Comparison of ENCODE assay signal across 34 cellular contexts in the genomic region with DNA sequence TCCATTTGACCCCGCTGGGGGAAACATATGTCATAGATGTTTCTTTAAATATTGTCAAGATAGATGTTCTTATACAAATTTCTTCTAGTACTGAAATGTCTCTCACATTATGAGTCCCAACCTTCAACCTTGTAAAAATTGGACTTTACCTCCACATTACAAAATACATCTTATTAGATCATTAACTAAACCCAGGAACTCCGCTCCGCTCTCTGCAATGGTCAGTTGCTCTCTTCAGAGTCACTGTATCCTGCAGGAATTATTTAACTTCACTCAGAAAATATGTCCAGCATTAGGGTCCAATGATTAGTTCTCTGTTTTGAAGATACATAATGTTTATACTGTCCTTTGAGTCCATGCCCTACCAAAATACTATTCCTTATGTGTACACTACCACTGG. TPM values are rescaled to one million over a fixed set of nuclear protein-coding genes. Genes with fewer than 3 reads are reported as not detected.
"Had no signal": no experiment of that assay in that cellular context is flagged by ENCODE, and none has a peak within 500 bp of the region (broad histone marks: within the 10 kb centered on the region; RNA-seq: fewer than 3 reads in every experiment).

No MANE protein-coding gene starts in this region.

- DNase-seq: activated CD4-positive, alpha-beta memory T cell treated with anti-CD3 and anti-CD28 coated beads for 36 hours; activated CD4-positive, alpha-beta T cell treated with anti-CD3 and anti-CD28 coated beads for 36 hours; activated CD4-positive, alpha-beta T cell treated with anti-CD3 and anti-CD28 coated beads, Interleukin-2, amount 10 ng/mL, durations not matched to agents 24 days and 14 days; activated CD4-positive, CD25-positive, alpha-beta regulatory T cell; activated CD4-positive, CD25-positive, alpha-beta regulatory T cell treated with anti-CD3 and anti-CD28 coated beads, Interleukin-2, amount 50 U/mL, for 72 hours; activated CD8-positive, alpha-beta memory T cell treated with anti-CD3 and anti-CD28 coated beads, Interleukin-2, amount 10 ng/mL, durations not matched to agents 7 days and 5 days; activated CD8-positive, alpha-beta memory T cell treated with anti-CD3 and anti-CD28 coated beads, Interleukin-2, amount 50 U/mL, for 4 hours; activated CD8-positive, alpha-beta T cell treated with anti-CD3 and anti-CD28 coated beads, Interleukin-2, amount 10 ng/mL, durations not matched to agents 7 days and 5 days; activated effector memory CD4-positive, alpha-beta T cell treated with anti-CD3 and anti-CD28 coated beads, Interleukin-2, amount 50 U/mL, for 16 hours; activated naive CD4-positive, alpha-beta T cell treated with anti-CD3 and anti-CD28 coated beads for 36 hours; activated naive CD8-positive, alpha-beta T cell treated with anti-CD3 and anti-CD28 coated beads for 36 hours; activated naive CD8-positive, alpha-beta T cell treated with anti-CD3 and anti-CD28 coated beads, Interleukin-2, amount 50 U/mL, for 24 hours; activated T-cell treated with anti-CD3 and anti-CD28 coated beads, Interleukin-2, amount 50 U/mL, for 1 hour; activated T-cell treated with anti-CD3 and anti-CD28 coated beads, Interleukin-2, amount 50 U/mL, for 48 hours; adrenal gland; amygdala; aorta; body of pancreas; caudate nucleus; cortex of kidney; dermis blood vessel endothelial cell; effector CD4-positive, alpha-beta T cell; effector memory CD8-positive, alpha-beta T cell; erythroblast; foreskin keratinocyte; gastrocnemius medialis; T-helper 1 cell; T-helper 17 cell; T1000 had no signal

- H3K27ac ChIP-seq: adrenal gland, body of pancreas, esophagus muscularis mucosa, foreskin keratinocyte, gastrocnemius medialis had no signal

- H3K4me3 ChIP-seq: adrenal gland, body of pancreas, esophagus muscularis mucosa, gastrocnemius medialis had no signal

- ATAC-seq: activated CD4-positive, alpha-beta T cell treated with anti-CD3 and anti-CD28 coated beads for 36 hours; activated CD8-positive, alpha-beta memory T cell treated with anti-CD3 and anti-CD28 coated beads, Interleukin-2, amount 10 ng/mL, durations not matched to agents 7 days and 5 days; activated CD8-positive, alpha-beta T cell treated with anti-CD3 and anti-CD28 coated beads, Interleukin-2, amount 10 ng/mL, durations not matched to agents 7 days and 5 days; activated naive CD8-positive, alpha-beta T cell treated with anti-CD3 and anti-CD28 coated beads, Interleukin-2, amount 50 U/mL, for 24 hours; body of pancreas; effector memory CD8-positive, alpha-beta T cell; foreskin keratinocyte; gastrocnemius medialis; T-helper 17 cell had no signal

- H3K36me3 ChIP-seq: adrenal gland, esophagus muscularis mucosa, gastrocnemius medialis had no signal

- H3K4me1 ChIP-seq: adrenal gland, body of pancreas, esophagus muscularis mucosa, foreskin keratinocyte, gastrocnemius medialis had no signal

- H3K27me3 ChIP-seq: adrenal gland, body of pancreas, esophagus muscularis mucosa, foreskin keratinocyte, gastrocnemius medialis had no signal

- H3K9me3 ChIP-seq: adrenal gland, body of pancreas, esophagus muscularis mucosa, gastrocnemius medialis had no signal

RNA-seq across cellular contexts. Expression of a gene that starts 8.5 kb away (rescaled TPM):
- total RNA-seq: activated CD4-positive, alpha-beta memory T cell treated with anti-CD3 and anti-CD28 coated beads for 36 hours; activated CD4-positive, alpha-beta T cell treated with anti-CD3 and anti-CD28 coated beads for 36 hours; activated CD4-positive, alpha-beta T cell treated with anti-CD3 and anti-CD28 coated beads, Interleukin-2, amount 10 ng/mL, durations not matched to agents 24 days and 14 days; activated CD8-positive, alpha-beta memory T cell treated with anti-CD3 and anti-CD28 coated beads for 36 hours; activated CD8-positive, alpha-beta memory T cell treated with anti-CD3 and anti-CD28 coated beads, Interleukin-2, amount 10 ng/mL, durations not matched to agents 7 days and 5 days; activated CD8-positive, alpha-beta T cell treated with anti-CD3 and anti-CD28 coated beads, Interleukin-2, amount 10 ng/mL, durations not matched to agents 7 days and 5 days; activated naive CD4-positive, alpha-beta T cell treated with anti-CD3 and anti-CD28 coated beads for 36 hours; activated naive CD8-positive, alpha-beta T cell treated with anti-CD3 and anti-CD28 coated beads for 36 hours; activated T-helper 1 cell treated with anti-CD3 and anti-CD28 coated beads, Interleukin-12 subunit alpha, Interleukin-12 subunit beta, Interleukin-2, Interleukin-4 antibody, amounts not matched to agents 30 ng/mL and 10 ng/mL and 1 ng/mL, durations not matched to agents 14 hours and 24 hours and 36 hours; activated T-helper 2 cell treated with anti-CD3 and anti-CD28 coated beads, Interferon-gamma antibody, Interleukin-2, Interleukin-4, amounts not matched to agents 10 μg/mL and 5 μg/mL and 100 μg/mL, durations not matched to agents 14 hours and 24 hours and 36 hours; aorta; body of pancreas; chondrocyte; dermis blood vessel endothelial cell; esophagus muscularis mucosa; foreskin keratinocyte; T-helper 17 cell had no signal
- polyA plus RNA-seq: aorta, foreskin keratinocyte had no signal
